ENCODE assay signal across 10 cellular contexts in the genomic region with DNA sequence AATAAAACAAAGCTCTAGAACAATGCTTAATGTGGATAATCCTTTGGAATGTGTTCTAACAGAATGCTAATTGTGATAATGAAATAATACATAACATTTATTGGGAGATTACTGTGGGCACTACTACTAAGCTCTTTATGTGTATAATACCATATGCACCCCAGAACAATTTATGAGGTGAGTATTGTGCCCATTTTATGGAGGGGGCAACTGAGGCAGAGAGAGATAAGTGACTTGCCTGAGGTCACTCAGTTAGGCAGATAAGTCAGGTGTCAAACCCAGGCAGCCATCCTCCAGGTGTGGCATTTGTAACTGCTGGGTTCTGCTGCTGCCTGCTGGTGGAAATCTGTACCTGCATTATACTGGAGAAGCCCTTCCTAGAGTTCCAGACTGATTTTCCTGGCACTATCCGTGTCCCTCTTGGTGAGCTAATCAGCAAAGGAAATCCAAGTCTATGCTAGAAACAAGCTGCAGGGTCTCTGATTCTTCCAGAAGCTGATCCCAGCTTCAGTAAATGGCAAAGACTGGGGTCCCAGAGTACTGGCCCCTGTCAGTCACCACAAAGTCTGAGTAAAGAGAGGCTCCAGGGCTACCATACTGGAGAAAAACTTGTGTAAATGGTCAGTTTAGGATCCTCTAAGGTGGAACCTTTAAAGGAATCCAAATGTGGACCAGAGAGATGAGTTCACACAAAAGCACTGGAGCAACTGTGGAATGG. TPM values are rescaled to one million over a fixed set of nuclear protein-coding genes. Genes with fewer than 3 reads are reported as not detected.
DNase-seq lines count a peak whose midpoint lies in the region; ATAC-seq, FAIRE-seq and TF ChIP-seq lines count a peak whose summit lies in the region.
"Had no signal": no experiment of that assay in that cellular context is flagged by ENCODE, and none has a peak within 500 bp of the region (broad histone marks: within the 10 kb centered on the region; RNA-seq: fewer than 3 reads in every experiment).

No MANE protein-coding gene starts in this region.

- no peak for TF ChIP-seq EP300 in K562 (IDR thresholded peaks at IDR 0.05; ENCODE audit: low read length)

- no peak overlapping the region for H2AFZ ChIP-seq in K562 (ENCODE audit: low read depth, low read length)

- no peak overlapping the region for H3K4me2 ChIP-seq in K562 (ENCODE audit: insufficient read depth, low read length)

- CTCF ChIA-PET in K562 (lab: Yijun Ruan, JAX; ENCODE audit: low intra/inter-chr PET ratio) = interaction anchor here (0.6 to 1.7 kb wide), 3 partner anchors 42 to 1080 kb away, joined by 3 to 12 read pairs (median 3); no protein-coding TSS in a partner anchor

- H3K9me1 ChIP-seq in K562 (ENCODE audit: control insufficient read depth, insufficient read depth, low read length) = no peaks in the 10 kb centered on the region

- in situ Hi-C loops in K562 (cut with MboI) = no loop called here

- DNase-seq in NCI-H146 treated with DMSO at 0.1 percent for 48 hours (lab: John Stamatoyannopoulos, UW; ENCODE audit: unreplicated experiment) (peak; percentile 73), K562 (ENCODE audit: extremely low read depth in 1 of 4, low spot score in 3 of 4) (peak; percentile 35 to 57 (median 42)), left colon (no peak), NCI-H187 treated with DMSO at 0.1 percent for 48 hours (lab: John Stamatoyannopoulos, UW) (no peak)
- no peak for DNase-seq in activated CD4-positive, CD25-positive, alpha-beta regulatory T cell treated with anti-CD3 and anti-CD28 coated beads, Interleukin-2, amount 50 U/mL, for 72 hours
- DNase-seq: natural killer cell had no signal

- H3K79me2 ChIP-seq in K562 (ENCODE audit: control insufficient read depth, insufficient read depth, low read length) = no peaks in the 10 kb centered on the region

- H3K4me3 ChIP-seq in K562 = no peak overlapping the region

- POLR2A ChIA-PET in K562 (lab: Yijun Ruan, JAX) = interaction anchor here (0.6 kb wide), 1 partner anchor 27 kb away, joined by 3 read pairs; no protein-coding TSS in a partner anchor

- H3K9me3 ChIP-seq in K562 (replicated peaks; ENCODE audit: control insufficient read depth, insufficient read depth, low read depth, low read length) = no peaks in the 10 kb centered on the region

- H3K27me3 ChIP-seq in K562 (ENCODE audit: control insufficient read depth in 2 of 2, insufficient read depth in 2 of 2, low read length in 2 of 2) = peaks cover 0 to 9% of the 10 kb centered on the region in 2 experiments; a peak in 3 of 5 replicates

- H3K27ac ChIP-seq in K562 (ENCODE audit: extremely low read depth, low read depth, low read length) = no peak overlapping the region

- no peaks in the 10 kb centered on the region for H3K36me3 ChIP-seq in K562 (ENCODE audit: control insufficient read depth, insufficient read depth, low read length)

- FAIRE-seq in K562 (lab: Jason Lieb, UNC) = no peak

- no peak for TF ChIP-seq POLR2A in K562 (conservative IDR thresholded peaks at IDR 0.05)

- WGBS in K562 (ENCODE audit: insufficient coverage, low coverage, missing lambda C conversion rate) = 0% methylated on average over 1 of the region's 1 CpG

- TF ChIP-seq RAD21 in K562 (CRISPR knock-in tag; conservative IDR thresholded peaks at IDR 0.05 in 1 of 2, IDR thresholded peaks at IDR 0.05 in 1 of 2) = peak; percentile 62 to 73

- ATAC-seq in K562 = peak; percentile 78
- ATAC-seq in left colon = peak; percentile 86
- no peak for ATAC-seq in HG03039 (IDR thresholded peaks at IDR 0.05; ENCODE audit: unreplicated experiment)
- ATAC-seq in GM18870 (IDR thresholded peaks at IDR 0.05; ENCODE audit: unreplicated experiment) = no peak

- TF ChIP-seq CTCF in GM12873 (IDR thresholded peaks at IDR 0.05; ENCODE audit: insufficient read depth, low read depth, low read length, missing control alignments) (peak; percentile 76), K562 (IDR thresholded peaks at IDR 0.05 in 2 of 3, conservative IDR thresholded peaks at IDR 0.05 in 1 of 3; ENCODE audit: insufficient read depth in 2 of 3, low read depth in 1 of 3, low read length in 3 of 3) (peak; percentile 54 to 69 (median 68))

- no peaks in the 10 kb centered on the region for H3K4me1 ChIP-seq in K562 (replicated peaks in 1 of 2; ENCODE audit: control insufficient read depth in 2 of 2, insufficient read depth in 2 of 2, low read length in 2 of 2)

- H3K9ac ChIP-seq in K562 (ENCODE audit: insufficient read depth in 1 of 2, low read depth in 2 of 2, low read length in 2 of 2) = no peak overlapping the region

- BruUV-seq in K562 (replicated peaks; lab: Mats Ljungman, UMichigan) = no TSS peak

- no peaks in the 10 kb centered on the region; the same call in 1 of the 2 replicates for H4K20me1 ChIP-seq in K562 (replicated peaks; ENCODE audit: control insufficient read depth, insufficient read depth, low read length)

- intact Hi-C loops in K562 (cut with micrococcal nuclease) = loop anchor here (1.0 kb wide), 1 partner anchor 135 kb away; no protein-coding TSS in a partner anchor
- intact Hi-C loops in left colon (cut with DNase I, micrococcal nuclease) = loop anchor here in 1 of 2 donors (5.0 kb wide), 1 partner anchor 135 kb away; no protein-coding TSS in a partner anchor

TF ChIP-seq in K562, 482 proteins besides CTCF, POLR2A, EP300 and RAD21 (continues in another document):
- TF ChIP-seq SMC3 (conservative IDR thresholded peaks at IDR 0.05; ENCODE audit: insufficient read depth, low read depth, low read length) (peak; percentile 39), ZEB2 (IDR thresholded peaks at IDR 0.05) (0 out of 2 replicates have a peak, but pooled peaks have one; percentile 35), TEAD2 (tag; IDR thresholded peaks at IDR 0.05) (no peak), RCOR1 (IDR thresholded peaks at IDR 0.05; ENCODE audit: borderline replicate concordance in 1 of 2, low read depth in 2 of 2, low read length in 2 of 2) (0 out of 4 replicates have a peak, but pooled peaks of 1 of the 2 experiments have one; percentile 20), ESRRA (IDR thresholded peaks at IDR 0.05; ENCODE audit: borderline replicate concordance, low read depth) (peak; percentile 75)
- TF ChIP-seq, protein P1, sequence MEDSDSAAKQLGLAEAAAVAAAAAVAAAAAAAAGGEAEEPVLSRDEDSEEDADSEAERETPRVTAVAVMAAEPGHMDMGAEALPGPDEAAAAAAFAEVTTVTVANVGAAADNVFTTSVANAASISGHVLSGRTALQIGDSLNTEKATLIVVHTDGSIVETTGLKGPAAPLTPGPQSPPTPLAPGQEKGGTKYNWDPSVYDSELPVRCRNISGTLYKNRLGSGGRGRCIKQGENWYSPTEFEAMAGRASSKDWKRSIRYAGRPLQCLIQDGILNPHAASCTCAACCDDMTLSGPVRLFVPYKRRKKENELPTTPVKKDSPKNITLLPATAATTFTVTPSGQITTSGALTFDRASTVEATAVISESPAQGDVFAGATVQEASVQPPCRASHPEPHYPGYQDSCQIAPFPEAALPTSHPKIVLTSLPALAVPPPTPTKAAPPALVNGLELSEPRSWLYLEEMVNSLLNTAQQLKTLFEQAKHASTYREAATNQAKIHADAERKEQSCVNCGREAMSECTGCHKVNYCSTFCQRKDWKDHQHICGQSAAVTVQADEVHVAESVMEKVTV (CRISPR knock-in tag; IDR thresholded peaks at IDR 0.05) = peak; percentile 50; the same call in 1 of the 2 replicates
- TF ChIP-seq, protein P2, sequence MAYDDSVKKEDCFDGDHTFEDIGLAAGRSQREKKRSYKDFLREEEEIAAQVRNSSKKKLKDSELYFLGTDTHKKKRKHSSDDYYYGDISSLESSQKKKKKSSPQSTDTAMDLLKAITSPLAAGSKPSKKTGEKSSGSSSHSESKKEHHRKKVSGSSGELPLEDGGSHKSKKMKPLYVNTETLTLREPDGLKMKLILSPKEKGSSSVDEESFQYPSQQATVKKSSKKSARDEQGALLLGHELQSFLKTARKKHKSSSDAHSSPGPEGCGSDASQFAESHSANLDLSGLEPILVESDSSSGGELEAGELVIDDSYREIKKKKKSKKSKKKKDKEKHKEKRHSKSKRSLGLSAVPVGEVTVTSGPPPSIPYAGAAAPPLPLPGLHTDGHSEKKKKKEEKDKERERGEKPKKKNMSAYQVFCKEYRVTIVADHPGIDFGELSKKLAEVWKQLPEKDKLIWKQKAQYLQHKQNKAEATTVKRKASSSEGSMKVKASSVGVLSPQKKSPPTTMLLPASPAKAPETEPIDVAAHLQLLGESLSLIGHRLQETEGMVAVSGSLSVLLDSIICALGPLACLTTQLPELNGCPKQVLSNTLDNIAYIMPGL (CRISPR knock-in tag; IDR thresholded peaks at IDR 0.05) = no peak

RNA-seq across cellular contexts. Expression of gene RBP1, which starts 22.6 kb away (rescaled TPM):
- not detected in 2 replicates for total RNA-seq in K562 (2011; cell fraction: chromatin; rRNA removed; ENCODE audit: low replicate concordance)
- total RNA-seq in K562 (2011; cell fraction: nucleolus; rRNA removed) = not detected in 2 replicates
- total RNA-seq in K562 (2011; cell fraction: nucleoplasm; rRNA removed) = not detected in 2 replicates
- total RNA-seq in K562 (2014; rRNA removed) = not detected in 2 replicates
- total RNA-seq in K562 (2014; rRNA removed; fragmentation: Illumina TruSeq; extraction: Trizol) = not detected in 2 replicates
- not detected in 2 replicates for total RNA-seq in K562 (2015; rRNA removed; fragmentation: Illumina TruSeq; extraction: Trizol)
- 0.58 and 1.0 TPM in 2 replicates for total RNA-seq in K562 (2021)
- not detected in 2 replicates for polyA plus RNA-seq in K562 (2011; rRNA removed)
- polyA plus RNA-seq in K562 (2011; cell fraction: cytosol; rRNA removed) = not detected in 2 replicates
- not detected in 2 replicates for polyA plus RNA-seq in K562 (2011; cell fraction: nucleus; rRNA removed)
- 0.30 TPM in 1 of 2 replicates, not detected in the other for polyA plus RNA-seq in K562 (2012)
- polyA plus RNA-seq in K562 (2014; fragmentation: Illumina TruSeq; extraction: Trizol) = not detected in 2 replicates
- polyA plus RNA-seq in K562 (2014; fragmentation: Nextera tagmentation; extraction: Ambion mirVana) = under 1 TPM in 1 of 2 experiments, not detected in 1; 0.03 TPM
- not detected in 2 replicates for polyA plus RNA-seq in K562 (2014; rRNA removed)
- not detected in 2 replicates for polyA minus RNA-seq in K562 (2011; rRNA and poly(A)+ RNA removed)
- polyA minus RNA-seq in K562 (2011; cell fraction: cytosol; rRNA and poly(A)+ RNA removed) = not detected in 2 replicates
- polyA minus RNA-seq in K562 (2011; cell fraction: nucleus; rRNA and poly(A)+ RNA removed) = not detected in 2 replicates
- 1 to 10 TPM; 2.4 to 6.5 TPM for total RNA-seq in left colon
- total RNA-seq: natural killer cell; T-helper 1 cell treated with Interleukin-12 subunit alpha and Interleukin-12 subunit beta and Interleukin-4 antibody, amounts not matched to agents 30 ng/mL and 1 ng/mL, for 36 hours had no signal

Comparison
In these comparisons a context has a peak if more than half of its experiments do, and no peak if none do; other contexts are left out.
1. DNase-seq: peak in NCI-H146 treated with DMSO at 0.1 percent for 48 hours (single experiment) and K562 (4 of 4); none in left colon (0 of 2), NCI-H187 treated with DMSO at 0.1 percent for 48 hours (single experiment) and activated CD4-positive, CD25-positive, alpha-beta regulatory T cell treated with anti-CD3 and anti-CD28 coated beads, Interleukin-2, amount 50 U/mL, for 72 hours (single experiment).
2. ATAC-seq: peak in K562 (single experiment) and left colon (single experiment); none in HG03039 (single experiment) and GM18870 (single experiment).